Comparison of ENCODE assay signal across 8 cellular contexts in genomic region chr6:107977283-107977682, GRCh38. TPM values are rescaled to one million over a fixed set of nuclear protein-coding genes. Genes with fewer than 3 reads are reported as not detected.
DNase-seq lines count a peak whose midpoint lies in the region; ATAC-seq, FAIRE-seq and TF ChIP-seq lines count a peak whose summit lies in the region.

No MANE protein-coding gene starts in this region.

- CTCF ChIA-PET in K562 (lab: Yijun Ruan, JAX; ENCODE audit: low intra/inter-chr PET ratio), result interaction anchor here (1.6 to 3.3 kb wide), 2 partner anchors 73 to 550 kb away, joined by 6 to 22 read pairs; no protein-coding TSS in a partner anchor

- H3K9me3 ChIP-seq in DOHH2 (ENCODE audit: control insufficient read depth, insufficient read depth, low read length), result no peaks in the 10 kb centered on the region
- H3K9me3 ChIP-seq in K562 (replicated peaks; ENCODE audit: control insufficient read depth, insufficient read depth, low read depth, low read length), result no peaks in the 10 kb centered on the region

- no peaks in the 10 kb centered on the region for H3K4me1 Mint-ChIP-seq in stimulated activated memory B cell treated with anti-CD40 and anti-IgM and Interleukin-4, amounts not matched to agents 10 μg/mL and 1 μg/mL and 100 μg/mL, for 72 hours

- H3K36me3 ChIP-seq in DOHH2 (ENCODE audit: control insufficient read depth, low read length) (no peaks in the 10 kb centered on the region), K562 (ENCODE audit: control insufficient read depth, insufficient read depth, low read length) (no peaks in the 10 kb centered on the region)

- no peaks in the 10 kb centered on the region for H3K9me2 ChIP-seq in DOHH2 (replicated peaks; ENCODE audit: control insufficient read depth, low read length)

- no peak overlapping the region for H2AFZ ChIP-seq in K562 (ENCODE audit: low read depth, low read length)

- H3F3A ChIP-seq in DOHH2 (ENCODE audit: control insufficient read depth, insufficient read depth), result no peaks in the 10 kb centered on the region

- WGBS in K562 (ENCODE audit: insufficient coverage, low coverage, missing lambda C conversion rate), result 0% methylated on average over 1 of the region's 1 CpG

- DNase-seq in NB4 (ENCODE audit: low read depth), result peak; percentile 52
- DNase-seq in K562 (ENCODE audit: extremely low read depth in 1 of 4, low spot score in 3 of 4), result peak in 1 of 4 experiments; percentile 29
- peak; percentile 63 for DNase-seq in middle frontal gyrus (ENCODE audit: extremely low spot score, low spot score)
- DNase-seq in activated CD4-positive, alpha-beta T cell treated with anti-CD3 and anti-CD28 coated beads, Interleukin-2, amount 50 U/mL, for 4 hours, result no peak
- no peak for DNase-seq in OCI-M2 (lab: John Stamatoyannopoulos, UW; ENCODE audit: unreplicated experiment)

- H3K4me3 ChIP-seq in DOHH2 (ENCODE audit: low read length) (no peak overlapping the region), NB4 (ENCODE audit: low read depth, low read length) (no peak overlapping the region), K562 (no peak overlapping the region)

- H3K9me1 ChIP-seq in K562 (ENCODE audit: control insufficient read depth, insufficient read depth, low read length), result no peaks in the 10 kb centered on the region

- no peaks in the 10 kb centered on the region for H3K36me3 Mint-ChIP-seq in stimulated activated memory B cell treated with anti-CD40 and anti-IgM and Interleukin-4, amounts not matched to agents 10 μg/mL and 1 μg/mL and 100 μg/mL, for 72 hours

- TF ChIP-seq RAD21 in K562 (CRISPR knock-in tag; conservative IDR thresholded peaks at IDR 0.05 in 1 of 2, IDR thresholded peaks at IDR 0.05 in 1 of 2), result peak; percentile 38 to 71; a peak in 3 of 4 replicates

- H3K27ac ChIP-seq in DOHH2 (ENCODE audit: low read depth, low read length), result no peak overlapping the region
- H3K27ac ChIP-seq in K562 (ENCODE audit: extremely low read depth, low read depth, low read length), result no peak overlapping the region

- H3K27me3 Mint-ChIP-seq in stimulated activated memory B cell treated with anti-CD40 and anti-IgM and Interleukin-4, amounts not matched to agents 10 μg/mL and 1 μg/mL and 100 μg/mL, for 72 hours, result no peaks in the 10 kb centered on the region

- POLR2A ChIA-PET in K562 (lab: Yijun Ruan, JAX), result no interaction called here

- no peaks in the 10 kb centered on the region for H3K27me3 ChIP-seq in DOHH2 (ENCODE audit: control insufficient read depth, low read length)
- no peaks in the 10 kb centered on the region for H3K27me3 ChIP-seq in K562 (ENCODE audit: control insufficient read depth in 2 of 2, insufficient read depth in 2 of 2, low read length in 2 of 2)

- FAIRE-seq in K562 (lab: Jason Lieb, UNC), result peak; percentile 23

- H3K9ac ChIP-seq in K562 (ENCODE audit: insufficient read depth in 1 of 2, low read depth in 2 of 2, low read length in 2 of 2), result no peak overlapping the region

- no peaks in the 10 kb centered on the region for H3K4me1 ChIP-seq in DOHH2 (ENCODE audit: control insufficient read depth, low read length)
- H3K4me1 ChIP-seq in K562 (replicated peaks in 1 of 2; ENCODE audit: control insufficient read depth in 2 of 2, insufficient read depth in 2 of 2, low read length in 2 of 2), result peaks cover 0 to 3% of the 10 kb centered on the region in 2 experiments; a peak in 1 of 5 replicates

- H3K27ac Mint-ChIP-seq in stimulated activated memory B cell treated with anti-CD40 and anti-IgM and Interleukin-4, amounts not matched to agents 10 μg/mL and 1 μg/mL and 100 μg/mL, for 72 hours, result no peak overlapping the region

- intact Hi-C loops in K562 (cut with micrococcal nuclease), result no loop called here

- TF ChIP-seq POLR2A in NB4 (IDR thresholded peaks at IDR 0.05; ENCODE audit: extremely low read depth, insufficient read length) (no peak), K562 (conservative IDR thresholded peaks at IDR 0.05) (no peak)

- no peak for TF ChIP-seq EP300 in K562 (IDR thresholded peaks at IDR 0.05; ENCODE audit: low read length)

- H4K20me1 ChIP-seq in DOHH2 (ENCODE audit: control insufficient read depth, insufficient read depth, low read depth, low read length) (no peaks in the 10 kb centered on the region), K562 (replicated peaks; ENCODE audit: control insufficient read depth, insufficient read depth, low read length) (no peaks in the 10 kb centered on the region)

- no peak overlapping the region for H3K4me2 ChIP-seq in DOHH2 (ENCODE audit: low read length)
- no peak overlapping the region for H3K4me2 ChIP-seq in K562 (ENCODE audit: insufficient read depth, low read length)

- in situ Hi-C loops in K562 (cut with MboI), result no loop called here

- TF ChIP-seq CTCF in DOHH2 (IDR thresholded peaks at IDR 0.05; ENCODE audit: low read depth, low read length, poor library complexity, severe bottlenecking) (peak; percentile 24), NB4 (IDR thresholded peaks at IDR 0.05; ENCODE audit: low read depth, low read length) (no peak), K562 (IDR thresholded peaks at IDR 0.05 in 2 of 3, conservative IDR thresholded peaks at IDR 0.05 in 1 of 3; ENCODE audit: insufficient read depth in 2 of 3, low read depth in 1 of 3, low read length in 3 of 3) (peak in 2 of 3 experiments; percentile 40 to 64; a peak in 4 of 6 replicates)

- ATAC-seq in K562 (no peak), HG02885 (IDR thresholded peaks at IDR 0.05; ENCODE audit: poor library complexity, unreplicated experiment) (no peak)
- no peak for ATAC-seq in stimulated activated memory B cell treated with anti-CD40 and anti-IgM and Interleukin-4, amounts not matched to agents 10 μg/mL and 1 μg/mL and 100 μg/mL, for 72 hours

- no TSS peak for BruUV-seq in K562 (replicated peaks; lab: Mats Ljungman, UMichigan)

- no peak overlapping the region for H3K4me3 Mint-ChIP-seq in stimulated activated memory B cell treated with anti-CD40 and anti-IgM and Interleukin-4, amounts not matched to agents 10 μg/mL and 1 μg/mL and 100 μg/mL, for 72 hours

- H3K79me2 ChIP-seq in DOHH2 (ENCODE audit: control insufficient read depth, low read length) (no peaks in the 10 kb centered on the region), K562 (ENCODE audit: control insufficient read depth, insufficient read depth, low read length) (no peaks in the 10 kb centered on the region)

- no peaks in the 10 kb centered on the region for H3K9me3 Mint-ChIP-seq in stimulated activated memory B cell treated with anti-CD40 and anti-IgM and Interleukin-4, amounts not matched to agents 10 μg/mL and 1 μg/mL and 100 μg/mL, for 72 hours

TF ChIP-seq in K562, 482 proteins besides CTCF, POLR2A, EP300 and RAD21 (continues in another document):
- TF ChIP-seq, protein P1, sequence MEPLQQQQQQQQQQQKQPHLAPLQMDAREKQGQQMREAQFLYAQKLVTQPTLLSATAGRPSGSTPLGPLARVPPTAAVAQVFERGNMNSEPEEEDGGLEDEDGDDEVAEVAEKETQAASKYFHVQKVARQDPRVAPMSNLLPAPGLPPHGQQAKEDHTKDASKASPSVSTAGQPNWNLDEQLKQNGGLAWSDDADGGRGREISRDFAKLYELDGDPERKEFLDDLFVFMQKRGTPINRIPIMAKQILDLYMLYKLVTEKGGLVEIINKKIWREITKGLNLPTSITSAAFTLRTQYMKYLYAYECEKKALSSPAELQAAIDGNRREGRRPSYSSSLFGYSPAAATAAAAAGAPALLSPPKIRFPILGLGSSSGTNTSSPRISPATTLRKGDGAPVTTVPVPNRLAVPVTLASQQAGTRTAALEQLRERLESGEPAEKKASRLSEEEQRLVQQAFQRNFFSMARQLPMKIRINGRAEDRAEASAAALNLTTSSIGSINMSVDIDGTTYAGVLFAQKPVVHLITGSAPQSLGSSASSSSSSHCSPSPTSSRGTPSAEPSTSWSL (CRISPR knock-in tag; IDR thresholded peaks at IDR 0.05; ENCODE audit: borderline replicate concordance), result no peak
- TF ChIP-seq ZNF384 (IDR thresholded peaks at IDR 0.05; ENCODE audit: low read depth, low read length) (0 out of 2 replicates have a peak, but pooled peaks have one; percentile 10), MAFF (IDR thresholded peaks at IDR 0.05; ENCODE audit: low read length) (no peak)
- TF ChIP-seq, protein P2, sequence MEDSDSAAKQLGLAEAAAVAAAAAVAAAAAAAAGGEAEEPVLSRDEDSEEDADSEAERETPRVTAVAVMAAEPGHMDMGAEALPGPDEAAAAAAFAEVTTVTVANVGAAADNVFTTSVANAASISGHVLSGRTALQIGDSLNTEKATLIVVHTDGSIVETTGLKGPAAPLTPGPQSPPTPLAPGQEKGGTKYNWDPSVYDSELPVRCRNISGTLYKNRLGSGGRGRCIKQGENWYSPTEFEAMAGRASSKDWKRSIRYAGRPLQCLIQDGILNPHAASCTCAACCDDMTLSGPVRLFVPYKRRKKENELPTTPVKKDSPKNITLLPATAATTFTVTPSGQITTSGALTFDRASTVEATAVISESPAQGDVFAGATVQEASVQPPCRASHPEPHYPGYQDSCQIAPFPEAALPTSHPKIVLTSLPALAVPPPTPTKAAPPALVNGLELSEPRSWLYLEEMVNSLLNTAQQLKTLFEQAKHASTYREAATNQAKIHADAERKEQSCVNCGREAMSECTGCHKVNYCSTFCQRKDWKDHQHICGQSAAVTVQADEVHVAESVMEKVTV (CRISPR knock-in tag; IDR thresholded peaks at IDR 0.05), result peak; percentile 20; the same call in 1 of the 2 replicates

RNA-seq across cellular contexts. Expression of gene SEC63, which starts 19.3 kb away (rescaled TPM):
- total RNA-seq in K562 (2011; cell fraction: chromatin; rRNA removed; ENCODE audit: low replicate concordance), result 68.6 and 248 TPM in 2 replicates
- total RNA-seq in K562 (2011; cell fraction: nucleolus; rRNA removed), result 23.7 and 34.5 TPM in 2 replicates
- total RNA-seq in K562 (2011; cell fraction: nucleoplasm; rRNA removed), result 68.9 and 98.9 TPM in 2 replicates
- total RNA-seq in K562 (2014; rRNA removed) (11.5 and 13.8 TPM in 2 replicates), K562 (2014; rRNA removed; fragmentation: Illumina TruSeq; extraction: Trizol) (28.4 and 33.2 TPM in 2 replicates), K562 (2015; rRNA removed; fragmentation: Illumina TruSeq; extraction: Trizol) (18.9 and 22.9 TPM in 2 replicates), K562 (2021) (71.8 and 74.6 TPM in 2 replicates)
- polyA plus RNA-seq in K562 (2011; rRNA removed) (47.1 and 61.6 TPM in 2 replicates), K562 (2014; fragmentation: Illumina TruSeq; extraction: Trizol) (37.3 and 44.0 TPM in 2 replicates), K562 (2014; fragmentation: Nextera tagmentation; extraction: Ambion mirVana) (10 to 100 TPM; 21.2 to 25.7 TPM), K562 (2014; rRNA removed) (30.0 and 32.2 TPM in 2 replicates)
- 8.2 and 11.3 TPM in 2 replicates for polyA plus RNA-seq in K562 (2011; cell fraction: cytosol; rRNA removed)
- polyA plus RNA-seq in K562 (2011; cell fraction: nucleus; rRNA removed), result 11.2 and 18.3 TPM in 2 replicates
- polyA plus RNA-seq in K562 (2012), result 48.5 and 52.1 TPM in 2 replicates
- 41.3 and 59.5 TPM in 2 replicates for polyA minus RNA-seq in K562 (2011; rRNA and poly(A)+ RNA removed)
- polyA minus RNA-seq in K562 (2011; cell fraction: cytosol; rRNA and poly(A)+ RNA removed), result 9.4 and 19.6 TPM in 2 replicates
- polyA minus RNA-seq in K562 (2011; cell fraction: nucleus; rRNA and poly(A)+ RNA removed), result 27.1 and 43.0 TPM in 2 replicates

Comparison
In these comparisons a context has a peak if more than half of its experiments do, and no peak if none do; other contexts are left out.
1. DNase-seq: peak in NB4 (single experiment) and middle frontal gyrus (single experiment); none in activated CD4-positive, alpha-beta T cell treated with anti-CD3 and anti-CD28 coated beads, Interleukin-2, amount 50 U/mL, for 4 hours (0 of 2) and OCI-M2 (single experiment).